Comparison of ENCODE assay signal across 17 cellular contexts in genomic region chr1:185973645-185974044, GRCh38.
DNase-seq lines count a peak whose midpoint lies in the region; ATAC-seq lines count a peak whose summit lies in the region.
"Had no signal": no experiment of that assay in that cellular context is flagged by ENCODE, and none has a peak within 500 bp of the region (broad histone marks: within the 10 kb centered on the region; RNA-seq: fewer than 3 reads in every experiment).

No MANE protein-coding gene starts in this region.

- no peak overlapping the region for H3K27ac Mint-ChIP-seq in activated T-cell treated with anti-CD3 and anti-CD28 coated beads, Interleukin-2, amount 50 U/mL, for 24 hours
- H3K27ac Mint-ChIP-seq: activated CD4-positive, alpha-beta T cell treated with anti-CD3 and anti-CD28 coated beads, Interleukin-2, amount 10 ng/mL, durations not matched to agents 24 days and 14 days had no signal

- H3K9me3 ChIP-seq in SJCRH30 (replicated peaks), result no peaks in the 10 kb centered on the region
- H3K9me3 ChIP-seq: heart left ventricle, lower lobe of right lung had no signal

- H3K27ac ChIP-seq in SJCRH30 (peak overlapping the region; percentile 95), epithelial cell of prostate (no peak overlapping the region)
- H3K27ac ChIP-seq: lower lobe of right lung had no signal

- H3K9me3 Mint-ChIP-seq in activated T-cell treated with anti-CD3 and anti-CD28 coated beads, Interleukin-2, amount 50 U/mL, for 24 hours, result no peaks in the 10 kb centered on the region
- H3K9me3 Mint-ChIP-seq: activated CD4-positive, alpha-beta T cell treated with anti-CD3 and anti-CD28 coated beads, Interleukin-2, amount 10 ng/mL, durations not matched to agents 24 days and 14 days had no signal

- H3K4me3 ChIP-seq in SJCRH30 (no peak overlapping the region), skeletal muscle cell (ENCODE audit: low read depth, low read length) (no peak overlapping the region)
- H3K4me3 ChIP-seq: heart left ventricle, lower lobe of right lung had no signal

- H3K27me3 ChIP-seq in SJCRH30, result no peaks in the 10 kb centered on the region
- H3K27me3 ChIP-seq: heart left ventricle had no signal

- peak; percentile 48 for DNase-seq in GM03348 (ENCODE audit: low spot score)
- DNase-seq in SJCRH30, result peak; percentile 76 to 94
- peak; percentile 6 for DNase-seq in epithelial cell of prostate (ENCODE audit: low read depth, low spot score)
- DNase-seq in skeletal muscle cell (ENCODE audit: low read depth), result peak; percentile 87
- no peak for DNase-seq in NCI-H524 (lab: John Stamatoyannopoulos, UW)
- no peak for DNase-seq in activated T-cell treated with anti-CD3 and anti-CD28 coated beads, Interleukin-2, amount 50 U/mL, for 24 hours
- DNase-seq: activated CD4-positive, alpha-beta T cell treated with anti-CD3 and anti-CD28 coated beads, Interleukin-2, amount 10 ng/mL, durations not matched to agents 24 days and 14 days; activated gamma-delta T cell treated with Interleukin-2 at 50 U/mL for 16 hours; COR-L47; cortex of kidney; heart left ventricle; lower lobe of right lung; NCI-H774; occipital lobe; stimulated activated naive CD4-positive, alpha-beta T cell treated with Interleukin-2 at 50 U/mL for 16 hours had no signal

- H3K36me3 Mint-ChIP-seq in activated T-cell treated with anti-CD3 and anti-CD28 coated beads, Interleukin-2, amount 50 U/mL, for 24 hours (ENCODE audit: low read depth), result no peaks in the 10 kb centered on the region

- ATAC-seq in GM18909 (IDR thresholded peaks at IDR 0.05; ENCODE audit: poor library complexity, unreplicated experiment), result no peak
- no peak for ATAC-seq in GM18519 (IDR thresholded peaks at IDR 0.05; ENCODE audit: low FRiP score, unreplicated experiment)
- ATAC-seq: heart left ventricle had no signal

- H3K36me3 ChIP-seq in SJCRH30, result no peaks in the 10 kb centered on the region
- H3K36me3 ChIP-seq: lower lobe of right lung had no signal

- peaks cover 14% of the 10 kb centered on the region for H3K27me3 Mint-ChIP-seq in activated T-cell treated with anti-CD3 and anti-CD28 coated beads, Interleukin-2, amount 50 U/mL, for 24 hours

- H3K4me3 Mint-ChIP-seq in activated T-cell treated with anti-CD3 and anti-CD28 coated beads, Interleukin-2, amount 50 U/mL, for 24 hours, result no peak overlapping the region
- H3K4me3 Mint-ChIP-seq: activated CD4-positive, alpha-beta T cell treated with anti-CD3 and anti-CD28 coated beads, Interleukin-2, amount 10 ng/mL, durations not matched to agents 24 days and 14 days had no signal

- peaks cover 54% of the 10 kb centered on the region for H3K4me1 ChIP-seq in SJCRH30
- H3K4me1 ChIP-seq: lower lobe of right lung had no signal

- H3K4me1 Mint-ChIP-seq in activated T-cell treated with anti-CD3 and anti-CD28 coated beads, Interleukin-2, amount 50 U/mL, for 24 hours (ENCODE audit: low read depth), result no peaks in the 10 kb centered on the region
- H3K4me1 Mint-ChIP-seq: activated CD4-positive, alpha-beta T cell treated with anti-CD3 and anti-CD28 coated beads, Interleukin-2, amount 10 ng/mL, durations not matched to agents 24 days and 14 days had no signal

Comparison
In these comparisons a context has a peak if more than half of its experiments do, and no peak if none do; other contexts are left out.
1. DNase-seq: peak in GM03348 (single experiment), SJCRH30 (2 of 2), epithelial cell of prostate (single experiment) and skeletal muscle cell (single experiment); none in NCI-H524 (0 of 2) and activated T-cell treated with anti-CD3 and anti-CD28 coated beads, Interleukin-2, amount 50 U/mL, for 24 hours (single experiment).